In the genomic region with DNA sequence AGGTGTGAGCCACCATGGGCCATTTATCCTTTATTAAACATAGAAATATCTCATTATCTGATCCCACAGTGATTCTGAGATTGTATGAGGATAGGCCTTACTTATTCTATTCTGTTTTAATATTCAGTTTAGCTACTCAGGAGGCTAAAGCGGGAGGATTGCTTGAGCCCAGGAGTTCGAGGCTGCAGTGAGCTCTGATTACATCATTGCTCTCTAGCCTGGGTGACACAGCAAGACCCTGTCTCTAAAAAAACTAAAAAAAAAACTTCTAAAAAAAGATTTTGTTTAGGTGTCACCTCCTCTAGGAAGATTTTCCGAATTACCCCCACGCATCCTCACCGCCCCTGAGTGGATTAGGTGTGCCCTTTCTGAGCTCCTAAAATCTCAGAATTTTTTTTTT, we compare ENCODE assay signal across 8 cellular contexts.
"Had no signal": no experiment of that assay in that cellular context is flagged by ENCODE, and none has a peak within 500 bp of the region (broad histone marks: within the 10 kb centered on the region; RNA-seq: fewer than 3 reads in every experiment).

No MANE protein-coding gene starts in this region.

- ATAC-seq: GM12878 had no signal

- FAIRE-seq: G401.6, GM12878, GM12891, GM12892, GM18507, GM19239 had no signal

- H3K4me3 ChIP-seq: GM12878 had no signal

- DNase-seq: GDM1, GF-D8 had no signal
